24 cellular contexts compared by ENCODE assay signal in the genomic region with DNA sequence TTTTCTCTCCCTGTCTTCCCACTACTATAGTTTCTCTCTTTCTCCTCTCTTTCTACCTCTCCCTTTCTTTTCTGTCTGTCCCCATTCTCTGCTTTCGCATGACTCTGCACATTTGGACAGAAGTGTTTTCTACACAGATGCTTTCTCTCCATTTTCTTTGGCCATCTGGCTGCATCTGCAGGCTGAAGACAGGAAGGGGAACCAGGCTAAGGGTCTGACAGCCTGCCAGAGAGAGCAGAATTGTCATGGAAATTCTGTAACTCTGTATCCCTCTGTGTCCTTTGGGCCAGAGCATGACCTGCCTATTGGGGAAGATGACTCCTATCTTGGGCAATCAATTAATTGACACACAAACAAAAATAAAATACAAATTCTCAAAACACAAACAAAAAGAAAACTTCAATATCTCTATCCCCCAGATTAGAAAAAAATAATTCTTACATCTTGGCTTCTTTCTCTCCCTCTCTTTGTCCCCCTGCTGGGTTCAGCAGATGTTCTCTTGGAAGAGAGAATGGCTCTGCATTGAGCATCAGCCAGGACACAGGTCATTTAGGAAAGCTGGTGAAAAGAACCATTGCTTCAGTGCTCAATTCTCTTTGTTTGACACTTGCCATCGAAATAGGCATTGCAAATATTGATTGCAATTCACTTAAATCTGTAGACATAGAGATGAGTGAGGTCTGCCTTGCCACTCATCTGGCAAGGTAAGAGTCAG.
DNase-seq lines count a peak whose midpoint lies in the region; ATAC-seq, FAIRE-seq and TF ChIP-seq lines count a peak whose summit lies in the region.
"Had no signal": no experiment of that assay in that cellular context is flagged by ENCODE, and none has a peak within 500 bp of the region (broad histone marks: within the 10 kb centered on the region; RNA-seq: fewer than 3 reads in every experiment).

No MANE protein-coding gene starts in this region.

- TF ChIP-seq CTCF in gastroesophageal sphincter (IDR thresholded peaks at IDR 0.05) (no peak), GM10266 (IDR thresholded peaks at IDR 0.05; ENCODE audit: control insufficient read depth, insufficient read depth, low read depth, missing control alignments) (no peak), ascending aorta (IDR thresholded peaks at IDR 0.05) (no peak)
- no peak for TF ChIP-seq CTCF in CD4-positive, alpha-beta T cell (IDR thresholded peaks at IDR 0.05)

- CTCF ChIA-PET in CD4-positive, alpha-beta T cell (lab: Charles Lee) = no interaction called here

- TF ChIP-seq POLR2A in H54 (IDR thresholded peaks at IDR 0.05; ENCODE audit: low read depth, low read length) (no peak), gastroesophageal sphincter (IDR thresholded peaks at IDR 0.05) (no peak)

- peak; percentile 74 for ATAC-seq in gastroesophageal sphincter
- ATAC-seq in sciatic nerve = peak; percentile 79
- ATAC-seq in CD4-positive, alpha-beta T cell (ENCODE audit: poor library complexity) = no peak
- ATAC-seq: activated naive CD4-positive, alpha-beta T cell treated with anti-CD3 and anti-CD28 coated beads, Interleukin-2, amount 50 U/mL, for 72 hours; stimulated activated effector memory CD8-positive, alpha-beta T cell treated with anti-CD3 and anti-CD28 coated beads, Interleukin-12 subunit alpha, Interleukin-12 subunit beta, amount 100 ng/mL, for 72 hours; T-cell had no signal

- H3K4me1 ChIP-seq in gastroesophageal sphincter (peaks cover 0 to 4% (median 0%) of the 10 kb centered on the region in 3 donors), ascending aorta (no peaks in the 10 kb centered on the region)
- H3K4me1 ChIP-seq: colonic mucosa, upper lobe of left lung had no signal

- H3K4me3 ChIP-seq in gastroesophageal sphincter (no peak overlapping the region), ascending aorta (no peak overlapping the region)
- H3K4me3 ChIP-seq: BLaER1, colonic mucosa, upper lobe of left lung had no signal

- no peaks in the 10 kb centered on the region for H3K36me3 ChIP-seq in gastroesophageal sphincter
- no peaks in the 10 kb centered on the region for H3K36me3 ChIP-seq in ascending aorta
- H3K36me3 ChIP-seq: BLaER1, colonic mucosa, upper lobe of left lung had no signal

- no peak for DNase-seq in H54 (ENCODE audit: insufficient read length, low spot score)
- DNase-seq in NCI-H345 treated with DMSO at 0.1 percent for 48 hours (lab: John Stamatoyannopoulos, UW; ENCODE audit: unreplicated experiment) = peak; percentile 70
- no peak for DNase-seq in sciatic nerve (ENCODE audit: low spot score)
- no peak for DNase-seq in GM10266 (ENCODE audit: extremely low spot score)
- no peak for DNase-seq in CD4-positive, alpha-beta T cell
- DNase-seq in activated T-helper 2 cell treated with anti-CD3 and anti-CD28 coated beads, Interferon-gamma antibody, Interleukin-2, Interleukin-4, amounts not matched to agents 10 μg/mL and 5 μg/mL and 100 μg/mL, durations not matched to agents 14 hours and 24 hours and 36 hours (ENCODE audit: low spot score) = no peak
- no peak for DNase-seq in ascending aorta (ENCODE audit: low spot score in 2 of 2)
- DNase-seq: activated CD4-positive, alpha-beta T cell treated with anti-CD3 and anti-CD28 coated beads, Interleukin-2, amount 50 U/mL, for 48 hours; activated T-cell treated with anti-CD3 and anti-CD28 coated beads, Interleukin-2, amount 50 U/mL, for 1 hour; colonic mucosa; DMS79; HCEC 1CT; immature natural killer cell; mammary epithelial cell; MM.1S; NCI-H2081 treated with DMSO at 0.1 percent for 48 hours; T-cell; upper lobe of left lung had no signal

- H3K4me1 Mint-ChIP-seq in CD4-positive, alpha-beta T cell (ENCODE audit: low read depth) = no peaks in the 10 kb centered on the region
- no peaks in the 10 kb centered on the region for H3K4me1 Mint-ChIP-seq in activated T-helper 2 cell treated with anti-CD3 and anti-CD28 coated beads, Interferon-gamma antibody, Interleukin-2, Interleukin-4, amounts not matched to agents 10 μg/mL and 5 μg/mL and 100 μg/mL, durations not matched to agents 14 hours and 24 hours and 36 hours (ENCODE audit: low read depth)
- H3K4me1 Mint-ChIP-seq: immature natural killer cell; stimulated activated effector memory CD8-positive, alpha-beta T cell treated with anti-CD3 and anti-CD28 coated beads, Interleukin-12 subunit alpha, Interleukin-12 subunit beta, amount 100 ng/mL, for 72 hours had no signal

- peak; percentile 23 for FAIRE-seq in H54 (lab: Jason Lieb, UNC)
- FAIRE-seq: GM18507 had no signal

- no peak overlapping the region for H3K27ac Mint-ChIP-seq in CD4-positive, alpha-beta T cell
- H3K27ac Mint-ChIP-seq in activated T-helper 2 cell treated with anti-CD3 and anti-CD28 coated beads, Interferon-gamma antibody, Interleukin-2, Interleukin-4, amounts not matched to agents 10 μg/mL and 5 μg/mL and 100 μg/mL, durations not matched to agents 14 hours and 24 hours and 36 hours = no peak overlapping the region
- H3K27ac Mint-ChIP-seq: activated naive CD4-positive, alpha-beta T cell treated with anti-CD3 and anti-CD28 coated beads, Interleukin-2, amount 50 U/mL, for 72 hours; immature natural killer cell; stimulated activated effector memory CD8-positive, alpha-beta T cell treated with anti-CD3 and anti-CD28 coated beads, Interleukin-12 subunit alpha, Interleukin-12 subunit beta, amount 100 ng/mL, for 72 hours; T-cell had no signal

- H3K27me3 ChIP-seq in gastroesophageal sphincter = no peaks in the 10 kb centered on the region
- H3K27me3 ChIP-seq in CD4-positive, alpha-beta T cell (ENCODE audit: control insufficient read depth, insufficient read depth, low read length) = no peaks in the 10 kb centered on the region
- no peaks in the 10 kb centered on the region for H3K27me3 ChIP-seq in ascending aorta
- H3K27me3 ChIP-seq: BLaER1, colonic mucosa, upper lobe of left lung had no signal

- intact Hi-C loops in sciatic nerve (cut with DNase I) (no loop called here), ascending aorta (cut with DNase I) (no loop called here)
- intact Hi-C loops in CD4-positive, alpha-beta T cell (cut with DNase I, micrococcal nuclease) = no loop called here
- intact Hi-C loops in activated T-helper 2 cell treated with anti-CD3 and anti-CD28 coated beads, Interferon-gamma antibody, Interleukin-2, Interleukin-4, amounts not matched to agents 10 μg/mL and 5 μg/mL and 100 μg/mL, durations not matched to agents 14 hours and 24 hours and 36 hours (cut with micrococcal nuclease) = no loop called here

- no peaks in the 10 kb centered on the region for H3K27me3 Mint-ChIP-seq in CD4-positive, alpha-beta T cell
- no peaks in the 10 kb centered on the region for H3K27me3 Mint-ChIP-seq in activated T-helper 2 cell treated with anti-CD3 and anti-CD28 coated beads, Interferon-gamma antibody, Interleukin-2, Interleukin-4, amounts not matched to agents 10 μg/mL and 5 μg/mL and 100 μg/mL, durations not matched to agents 14 hours and 24 hours and 36 hours (ENCODE audit: low read depth)
- H3K27me3 Mint-ChIP-seq: T-cell had no signal

- 61 to 76% methylated on average over 2 of the region's 2 CpGs for WGBS in gastroesophageal sphincter (ENCODE audit: low coverage in 1 of 2), 2 donors

- peaks cover 3% of the 10 kb centered on the region for H3K9me3 Mint-ChIP-seq in CD4-positive, alpha-beta T cell
- no peaks in the 10 kb centered on the region for H3K9me3 Mint-ChIP-seq in activated T-helper 2 cell treated with anti-CD3 and anti-CD28 coated beads, Interferon-gamma antibody, Interleukin-2, Interleukin-4, amounts not matched to agents 10 μg/mL and 5 μg/mL and 100 μg/mL, durations not matched to agents 14 hours and 24 hours and 36 hours

- H3K9me3 ChIP-seq in gastroesophageal sphincter (peaks cover 0 to 7% (median 0%) of the 10 kb centered on the region in 3 donors), ascending aorta (no peaks in the 10 kb centered on the region)
- no peaks in the 10 kb centered on the region for H3K9me3 ChIP-seq in CD4-positive, alpha-beta T cell (ENCODE audit: control insufficient read depth, low read length)
- H3K9me3 ChIP-seq: BLaER1, colonic mucosa, upper lobe of left lung had no signal

- no peak overlapping the region for H3K4me3 Mint-ChIP-seq in CD4-positive, alpha-beta T cell
- no peak overlapping the region for H3K4me3 Mint-ChIP-seq in activated T-helper 2 cell treated with anti-CD3 and anti-CD28 coated beads, Interferon-gamma antibody, Interleukin-2, Interleukin-4, amounts not matched to agents 10 μg/mL and 5 μg/mL and 100 μg/mL, durations not matched to agents 14 hours and 24 hours and 36 hours (ENCODE audit: low read depth)
- H3K4me3 Mint-ChIP-seq: immature natural killer cell; stimulated activated effector memory CD8-positive, alpha-beta T cell treated with anti-CD3 and anti-CD28 coated beads, Interleukin-12 subunit alpha, Interleukin-12 subunit beta, amount 100 ng/mL, for 72 hours; T-cell had no signal

- POLR2A ChIA-PET in CD4-positive, alpha-beta T cell (lab: Charles Lee) = no interaction called here

- no peak for TF ChIP-seq EP300 in gastroesophageal sphincter (IDR thresholded peaks at IDR 0.05)

- H3K27ac ChIP-seq in gastroesophageal sphincter = peak overlapping the region in 1 of 4 donors; percentile 12
- H3K27ac ChIP-seq in CD4-positive, alpha-beta T cell (ENCODE audit: low read depth, low read length) = no peak overlapping the region
- H3K27ac ChIP-seq in ascending aorta = no peak overlapping the region
- H3K27ac ChIP-seq: BLaER1, colonic mucosa, RWPE1, upper lobe of left lung had no signal

- no peaks in the 10 kb centered on the region for H3K36me3 Mint-ChIP-seq in CD4-positive, alpha-beta T cell (ENCODE audit: low read depth)
- H3K36me3 Mint-ChIP-seq in activated T-helper 2 cell treated with anti-CD3 and anti-CD28 coated beads, Interferon-gamma antibody, Interleukin-2, Interleukin-4, amounts not matched to agents 10 μg/mL and 5 μg/mL and 100 μg/mL, durations not matched to agents 14 hours and 24 hours and 36 hours (ENCODE audit: low read depth) = no peaks in the 10 kb centered on the region
- H3K36me3 Mint-ChIP-seq: immature natural killer cell; stimulated activated effector memory CD8-positive, alpha-beta T cell treated with anti-CD3 and anti-CD28 coated beads, Interleukin-12 subunit alpha, Interleukin-12 subunit beta, amount 100 ng/mL, for 72 hours; T-cell had no signal
